In the genomic region with DNA sequence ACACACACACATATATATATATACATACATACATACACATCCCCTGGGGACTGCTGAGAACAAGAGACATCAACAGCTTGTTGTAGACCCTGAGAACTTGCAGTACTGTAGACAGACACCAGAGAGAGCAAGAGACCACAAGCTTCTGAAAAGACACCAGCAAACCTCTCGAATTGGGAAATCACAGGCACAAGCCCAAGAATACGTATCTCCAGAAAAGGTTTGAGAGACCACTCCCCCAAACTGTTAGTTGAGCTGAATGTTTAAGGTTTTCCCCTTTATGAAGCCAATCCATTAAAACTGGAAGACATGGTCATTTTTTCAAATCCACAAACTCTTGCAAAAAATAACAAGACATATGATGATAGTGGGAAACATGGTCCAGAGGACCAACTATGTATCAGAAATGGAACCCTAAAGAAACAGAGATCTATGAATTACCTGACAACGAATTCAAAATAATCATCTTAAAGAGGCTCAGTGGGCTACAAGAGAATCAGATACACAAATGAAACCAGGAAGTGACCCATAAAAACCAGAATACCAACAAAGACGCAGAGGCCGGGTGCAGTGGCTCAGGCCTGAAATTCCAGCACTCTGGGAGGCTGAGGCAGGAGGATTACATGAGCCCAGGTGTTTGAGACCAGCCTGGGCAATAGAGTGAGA, we compare ENCODE assay signal across 8 cellular contexts. TPM values are rescaled to one million over a fixed set of nuclear protein-coding genes. Genes with fewer than 3 reads are reported as not detected.
DNase-seq lines count a peak whose midpoint lies in the region; ATAC-seq and TF ChIP-seq lines count a peak whose summit lies in the region.

No MANE protein-coding gene starts in this region.

- TF ChIP-seq POLR2A in lower leg skin (IDR thresholded peaks at IDR 0.05) = no peak
- TF ChIP-seq POLR2A in testis (IDR thresholded peaks at IDR 0.05) = no peak

- no peaks in the 10 kb centered on the region for H3K9me3 ChIP-seq in testis

- H3K27me3 ChIP-seq in testis = no peaks in the 10 kb centered on the region

- H3K27ac ChIP-seq in testis = no peak overlapping the region

- DNase-seq in ACHN = peak; percentile 77
- peak; percentile 60 for DNase-seq in GM10248 (ENCODE audit: extremely low spot score)
- peak; percentile 87 for DNase-seq in NCI-H2029 (lab: John Stamatoyannopoulos, UW)
- DNase-seq in T-helper 22 cell (ENCODE audit: low read depth) = peak; percentile 39
- peak; percentile 76 to 78 for DNase-seq in dermis microvascular lymphatic vessel endothelial cell (ENCODE audit: low read depth in 2 of 2)
- DNase-seq in lower leg skin (ENCODE audit: low spot score in 2 of 2) = peak in 1 of 2 donors; percentile 70
- DNase-seq in testis = peak; percentile 60

- in situ Hi-C loops in ACHN (cut with HindIII; ENCODE audit: low pct_ligation_motif_present, low pct_unique_long_range_greater_than_20kb, low sequenced_read_pairs) = loop anchor here (25.0 kb wide), 1 partner anchor 149 kb away; no protein-coding TSS in a partner anchor

- intact Hi-C loops in lower leg skin (cut with DNase I; ENCODE audit: low total_unique reads) (loop anchor here (5.0 kb wide), 1 partner anchor 159 kb away; no protein-coding TSS in a partner anchor), testis (cut with DNase I; ENCODE audit: low total_unique reads) (no loop called here)

- CTCF ChIA-PET in GM10248 (lab: Yijun Ruan, JAX) = interaction anchor here (0.7 to 9.0 kb wide), 28 partner anchors 9 to 382 kb away, joined by 3 to 285 read pairs (median 4); a partner anchor contains a TSS

- H3K36me3 ChIP-seq in testis (ENCODE audit: low read depth, missing control alignments) = no peaks in the 10 kb centered on the region

- WGBS in lower leg skin, 2 donors = 43 to 47% methylated on average over 5 of the region's 5 CpGs
- 38 to 41% methylated on average over 5 of the region's 5 CpGs for WGBS in testis, 2 donors

- ATAC-seq in HG03460 (IDR thresholded peaks at IDR 0.05; ENCODE audit: unreplicated experiment) = no peak

- TF ChIP-seq CTCF in GM10248 (IDR thresholded peaks at IDR 0.05; ENCODE audit: control extremely low read depth, extremely low read depth, low read depth, missing control alignments) = peak; percentile 62
- peak in 2 of 3 donors; percentile 18 to 87 for TF ChIP-seq CTCF in lower leg skin (IDR thresholded peaks at IDR 0.05)
- TF ChIP-seq CTCF in testis (IDR thresholded peaks at IDR 0.05) = peak; percentile 66 to 84 (median 67)

- POLR2A ChIA-PET in GM10248 (lab: Yijun Ruan, JAX) = no interaction called here

- no peaks in the 10 kb centered on the region for H3K4me1 ChIP-seq in testis

- H3K4me3 ChIP-seq in lower leg skin (ENCODE audit: low read depth, poor library complexity, severe bottlenecking) (no peak overlapping the region), testis (no peak overlapping the region)

RNA-seq across cellular contexts. Expression of a gene that starts 45.1 kb away (rescaled TPM):
- total RNA-seq in dermis microvascular lymphatic vessel endothelial cell = 10.4 and 14.3 TPM in 2 replicates
- total RNA-seq in lower leg skin = 1,000 to 10,000 TPM in 2 of 4 donors, 100 to 1,000 TPM in 2; 488 to 2,308 (median 910) TPM
- 10 to 100 TPM; 36.9 to 38.3 TPM for total RNA-seq in testis
- 19.4 TPM for polyA plus RNA-seq in testis (ENCODE audit: insufficient read depth, low read depth, low replicate concordance)

Comparison
In these comparisons a context has a peak if more than half of its experiments do, and no peak if none do; other contexts are left out.
1. RNA of a gene that starts 45.1 kb away (total RNA-seq): 488 to 2,308 TPM in lower leg skin; 36.9 to 38.3 TPM in testis and 10.4 to 14.3 TPM in dermis microvascular lymphatic vessel endothelial cell; every median in the first group is over 10 times any median in the second.
2. Peak in every context shown above with its lines, with median percentiles within 50 percentile points of each other: CTCF ChIP-seq.